Comparison of ENCODE assay signal across 16 cellular contexts in the genomic region with DNA sequence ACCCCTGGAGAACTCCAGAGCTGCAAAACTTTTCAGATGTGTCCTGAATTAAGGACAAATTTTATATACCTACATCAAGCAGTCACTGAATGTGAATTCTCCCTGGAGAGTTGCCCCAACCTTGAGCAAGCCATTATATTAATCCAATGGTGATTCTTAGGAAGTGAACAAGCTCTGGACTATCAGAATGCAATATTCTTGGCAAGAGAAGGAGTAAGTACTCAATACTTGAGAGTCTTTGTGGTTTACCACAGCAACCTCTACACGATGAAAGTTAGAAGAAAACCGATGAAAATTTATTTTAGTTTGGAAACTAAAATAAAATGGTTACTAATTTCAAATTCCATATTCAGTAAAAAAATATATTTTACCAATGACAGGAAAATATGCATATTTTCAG. TPM values are rescaled to one million over a fixed set of nuclear protein-coding genes. Genes with fewer than 3 reads are reported as not detected.
"Had no signal": no experiment of that assay in that cellular context is flagged by ENCODE, and none has a peak within 500 bp of the region (broad histone marks: within the 10 kb centered on the region; RNA-seq: fewer than 3 reads in every experiment).

No MANE protein-coding gene starts in this region.

- ATAC-seq: activated CD8-positive, alpha-beta T cell treated with anti-CD3 and anti-CD28 coated beads for 36 hours; foreskin keratinocyte; right cardiac atrium; WTC11 had no signal

- DNase-seq: activated CD4-positive, alpha-beta T cell treated with anti-CD3 and anti-CD28 coated beads for 4 hours; activated CD8-positive, alpha-beta memory T cell treated with anti-CD3 and anti-CD28 coated beads, Interleukin-2, amount 50 U/mL, for 4 hours; activated CD8-positive, alpha-beta T cell treated with anti-CD3 and anti-CD28 coated beads for 36 hours; activated gamma-delta T cell; activated T-cell treated with anti-CD3 and anti-CD28 coated beads, Interleukin-2, amount 50 U/mL, for 48 hours; dorsolateral prefrontal cortex; foreskin keratinocyte; right cardiac atrium; small intestine; stimulated activated CD4-positive, alpha-beta T cell treated with anti-CD3 and anti-CD28 coated beads, Interleukin-4, amount 100 ng/mL, for 4 hours; stimulated activated CD8-positive, alpha-beta memory T cell treated with anti-CD3 and anti-CD28 coated beads, Interleukin-4, amount 100 ng/mL, for 48 hours; stimulated activated naive CD4-positive, alpha-beta T cell treated with Interleukin-2 at 50 U/mL for 16 hours; T-helper 2 cell; trophoblast cell had no signal

- H3K4me3 ChIP-seq: dorsolateral prefrontal cortex, prostate gland had no signal

RNA-seq across cellular contexts. Expression of a gene that starts 19.2 kb away (rescaled TPM):
- total RNA-seq: activated CD8-positive, alpha-beta T cell treated with anti-CD3 and anti-CD28 coated beads for 36 hours had no signal
